ENCODE assay signal across 9 cellular contexts in genomic region chr15:70559223-70559823, GRCh38.
DNase-seq lines count a peak whose midpoint lies in the region; ATAC-seq, FAIRE-seq and TF ChIP-seq lines count a peak whose summit lies in the region.
"Had no signal": no experiment of that assay in that cellular context is flagged by ENCODE, and none has a peak within 500 bp of the region (broad histone marks: within the 10 kb centered on the region; RNA-seq: fewer than 3 reads in every experiment).

No MANE protein-coding gene starts in this region.

- H3K4me1 Mint-ChIP-seq in natural killer cell, result no peaks in the 10 kb centered on the region
- H3K4me1 Mint-ChIP-seq: activated naive CD4-positive, alpha-beta T cell treated with anti-CD3 and anti-CD28 coated beads, Interleukin-2, amount 50 U/mL, for 24 hours had no signal

- DNase-seq in Daoy (ENCODE audit: low read depth) (peak; percentile 50), T-helper 22 cell (ENCODE audit: low read depth) (peak; percentile 23), bronchial epithelial cell (ENCODE audit: low read depth) (peak; percentile 13), natural killer cell (peak; percentile 31), upper lobe of right lung (no peak), midbrain (lab: John Stamatoyannopoulos, UW) (no peak), NCI-H1105 treated with DMSO at 0.1 percent for 48 hours (lab: John Stamatoyannopoulos, UW) (no peak)

- H3K9me3 ChIP-seq in upper lobe of right lung, result no peaks in the 10 kb centered on the region

- intact Hi-C loops in natural killer cell (cut with micrococcal nuclease) (no loop called here), upper lobe of right lung (cut with DNase I) (no loop called here)

- no peaks in the 10 kb centered on the region for H3K9me3 Mint-ChIP-seq in natural killer cell
- H3K9me3 Mint-ChIP-seq: activated naive CD4-positive, alpha-beta T cell treated with anti-CD3 and anti-CD28 coated beads, Interleukin-2, amount 50 U/mL, for 24 hours had no signal

- no peak overlapping the region for H3K4me3 Mint-ChIP-seq in natural killer cell
- H3K4me3 Mint-ChIP-seq: activated naive CD4-positive, alpha-beta T cell treated with anti-CD3 and anti-CD28 coated beads, Interleukin-2, amount 50 U/mL, for 24 hours had no signal

- FAIRE-seq in bronchial epithelial cell (lab: Jason Lieb, UNC), result no peak

- H3K4me3 ChIP-seq in bronchial epithelial cell (ENCODE audit: low read depth, low read length), result no peak overlapping the region
- peak overlapping the region; percentile 14 for H3K4me3 ChIP-seq in upper lobe of right lung

- H3K36me3 Mint-ChIP-seq in natural killer cell, result no peaks in the 10 kb centered on the region
- H3K36me3 Mint-ChIP-seq: activated naive CD4-positive, alpha-beta T cell treated with anti-CD3 and anti-CD28 coated beads, Interleukin-2, amount 50 U/mL, for 24 hours had no signal

- peaks cover 15 to 28% of the 10 kb centered on the region in 2 donors for H3K27me3 Mint-ChIP-seq in natural killer cell (ENCODE audit: low read depth in 2 of 2)
- H3K27me3 Mint-ChIP-seq: activated naive CD4-positive, alpha-beta T cell treated with anti-CD3 and anti-CD28 coated beads, Interleukin-2, amount 50 U/mL, for 24 hours had no signal

- no peak for TF ChIP-seq CTCF in bronchial epithelial cell (IDR thresholded peaks at IDR 0.05; ENCODE audit: insufficient read depth, low read length, severe bottlenecking)
- no peak for TF ChIP-seq CTCF in natural killer cell (IDR thresholded peaks at IDR 0.05)
- TF ChIP-seq CTCF in upper lobe of right lung (IDR thresholded peaks at IDR 0.05), result no peak

- no peak overlapping the region for H3K27ac ChIP-seq in upper lobe of right lung

- H3K36me3 ChIP-seq in bronchial epithelial cell (ENCODE audit: control insufficient read depth, insufficient read depth, low read length) (no peaks in the 10 kb centered on the region), upper lobe of right lung (no peaks in the 10 kb centered on the region)

- peak; percentile 78 to 96 (median 88) for ATAC-seq in natural killer cell
- ATAC-seq in upper lobe of right lung, result peak; percentile 79
- no peak for ATAC-seq in HG03521 (IDR thresholded peaks at IDR 0.05; ENCODE audit: unreplicated experiment)

- peaks cover 12% of the 10 kb centered on the region for H3K4me1 ChIP-seq in upper lobe of right lung

- H3K27me3 ChIP-seq in bronchial epithelial cell (ENCODE audit: control insufficient read depth, insufficient read depth, low read length) (peaks cover 30% of the 10 kb centered on the region), upper lobe of right lung (no peaks in the 10 kb centered on the region)

- H3K27ac Mint-ChIP-seq in natural killer cell, result no peak overlapping the region

Comparison
In these comparisons a context has a peak if more than half of its experiments do, and no peak if none do; other contexts are left out.
1. DNase-seq: peak in Daoy (single experiment), T-helper 22 cell (single experiment), bronchial epithelial cell (single experiment) and natural killer cell (single experiment); none in upper lobe of right lung (single experiment), midbrain (single experiment) and NCI-H1105 treated with DMSO at 0.1 percent for 48 hours (single experiment).